ENCODE assay signal across 21 cellular contexts in genomic region chr6:10495014-10495413, GRCh38.
"Had no signal": no experiment of that assay in that cellular context is flagged by ENCODE, and none has a peak within 500 bp of the region (broad histone marks: within the 10 kb centered on the region; RNA-seq: fewer than 3 reads in every experiment).

No MANE protein-coding gene starts in this region.

- ATAC-seq: heart left ventricle; naive thymus-derived CD4-positive, alpha-beta T cell; stimulated activated naive B cell treated with anti-CD40 and anti-IgM and Interleukin-4, amounts not matched to agents 10 μg/mL and 1 μg/mL and 100 μg/mL, for 72 hours; stimulated activated naive CD8-positive, alpha-beta T cell treated with anti-CD3 and anti-CD28 coated beads, Interleukin-15, amount 100 ng/mL, for 72 hours; upper lobe of right lung had no signal

- H3K36me3 Mint-ChIP-seq: naive thymus-derived CD4-positive, alpha-beta T cell; stimulated activated naive B cell treated with anti-CD40 and anti-IgM and Interleukin-4, amounts not matched to agents 10 μg/mL and 1 μg/mL and 100 μg/mL, for 72 hours had no signal

- FAIRE-seq: frontal cortex, islet of Langerhans had no signal

- H3K27ac Mint-ChIP-seq: naive thymus-derived CD4-positive, alpha-beta T cell; nephron progenitor cell; stimulated activated naive B cell treated with anti-CD40 and anti-IgM and Interleukin-4, amounts not matched to agents 10 μg/mL and 1 μg/mL and 100 μg/mL, for 72 hours had no signal

- H3K4me3 ChIP-seq: dorsolateral prefrontal cortex, heart left ventricle, sigmoid colon, skin epidermis, testis, tibial nerve, upper lobe of right lung, vagina had no signal

- H3K27ac ChIP-seq: dorsolateral prefrontal cortex, heart left ventricle, neutrophil, sigmoid colon, skin epidermis, testis, tibial nerve, upper lobe of right lung, vagina had no signal

- H3K9me3 ChIP-seq: heart left ventricle, neutrophil, sigmoid colon, testis, upper lobe of right lung, vagina had no signal

- H3K4me3 Mint-ChIP-seq: naive thymus-derived CD4-positive, alpha-beta T cell; nephron progenitor cell; stimulated activated naive B cell treated with anti-CD40 and anti-IgM and Interleukin-4, amounts not matched to agents 10 μg/mL and 1 μg/mL and 100 μg/mL, for 72 hours; stimulated activated naive CD8-positive, alpha-beta T cell treated with anti-CD3 and anti-CD28 coated beads, Interleukin-15, amount 100 ng/mL, for 72 hours had no signal

- H3K4me1 Mint-ChIP-seq: nephron progenitor cell; stimulated activated naive CD8-positive, alpha-beta T cell treated with anti-CD3 and anti-CD28 coated beads, Interleukin-15, amount 100 ng/mL, for 72 hours had no signal

- H3K4me1 ChIP-seq: heart left ventricle, sigmoid colon, testis, tibial nerve, upper lobe of right lung, vagina had no signal

- H3K27me3 ChIP-seq: sigmoid colon, testis, tibial nerve, upper lobe of right lung, vagina had no signal

- DNase-seq: dorsolateral prefrontal cortex; effector CD8-positive, alpha-beta T cell; heart left ventricle; hypothalamus; kidney glomerular epithelial cell; mesendoderm; naive thymus-derived CD4-positive, alpha-beta T cell; nephron progenitor cell; sigmoid colon; stimulated activated CD4-positive, alpha-beta T cell treated with anti-CD3 and anti-CD28 coated beads, Interleukin-2, amount 100 ng/mL, for 24 hours; stimulated activated CD4-positive, alpha-beta T cell treated with anti-CD3 and anti-CD28 coated beads, Interleukin-4, amount 100 ng/mL, for 4 hours; stimulated activated naive B cell treated with anti-CD40 and anti-IgM and Interleukin-4, amounts not matched to agents 10 μg/mL and 1 μg/mL and 100 μg/mL, for 72 hours; stimulated activated naive CD8-positive, alpha-beta T cell treated with anti-CD3 and anti-CD28 coated beads, Interleukin-15, amount 100 ng/mL, for 72 hours; testis; upper lobe of right lung had no signal

- H3K36me3 ChIP-seq: heart left ventricle, neutrophil, sigmoid colon, tibial nerve, upper lobe of right lung, vagina had no signal
